ENCODE assay signal across 1 cellular context in genomic region chr3:182608876-182609275, GRCh38.
TF ChIP-seq lines count a peak whose summit lies in the region.

No MANE protein-coding gene starts in this region.

TF ChIP-seq in SK-N-SH, 30 proteins besides CTCF, POLR2A, EP300 and RAD21 (continued from another document):
- TF ChIP-seq GABPA (IDR thresholded peaks at IDR 0.05; ENCODE audit: low read depth) (no peak), IRF3 (IDR thresholded peaks at IDR 0.05; ENCODE audit: low read depth, low read length) (no peak), RCOR1 (IDR thresholded peaks at IDR 0.05; ENCODE audit: low read length) (no peak), FOXJ3 (CRISPR knock-in tag; IDR thresholded peaks at IDR 0.05) (no peak), RFX5 (IDR thresholded peaks at IDR 0.05; ENCODE audit: low read length) (no peak), REST (IDR thresholded peaks at IDR 0.05; ENCODE audit: low read depth, low read length) (no peak)
